In the genomic region with DNA sequence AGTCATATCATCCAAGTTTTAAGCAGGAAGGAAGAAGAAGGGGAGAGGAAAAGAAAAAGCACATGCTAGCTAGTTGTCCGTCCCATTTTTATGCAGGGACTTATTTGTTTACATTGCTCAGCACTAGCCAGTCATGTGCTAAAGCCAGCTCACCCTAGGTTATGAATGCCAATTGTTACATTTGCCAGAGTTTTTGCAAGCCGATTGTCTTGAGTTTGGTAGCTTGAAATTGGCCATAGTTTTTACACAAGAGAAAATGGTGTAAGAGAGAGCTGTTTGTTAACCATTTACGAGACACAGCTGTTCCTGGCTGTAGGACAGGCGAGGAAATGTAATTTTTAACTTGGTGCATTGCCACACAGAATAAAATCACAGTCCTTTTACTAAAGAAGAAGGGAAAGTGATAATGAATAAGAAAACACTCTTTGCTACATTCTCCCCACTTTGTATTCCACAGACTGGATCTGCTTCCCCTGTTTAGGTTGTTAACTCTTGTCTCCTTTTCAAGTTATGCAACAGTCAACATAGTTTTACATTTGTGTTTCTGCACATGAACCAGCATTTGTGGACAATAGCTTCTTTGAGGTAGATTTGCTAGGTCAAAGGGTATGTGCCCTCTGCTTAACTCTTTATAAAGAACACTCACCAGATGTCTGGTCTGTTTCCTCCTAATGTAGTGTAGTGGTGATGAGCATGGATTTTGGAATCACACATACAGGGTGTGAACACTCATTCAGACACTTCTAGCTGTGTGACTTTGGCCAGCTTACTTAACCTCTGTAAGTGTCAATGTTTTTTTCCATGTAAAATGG, we compare ENCODE assay signal across 11 cellular contexts.
DNase-seq lines count a peak whose midpoint lies in the region; ATAC-seq and TF ChIP-seq lines count a peak whose summit lies in the region.
"Had no signal": no experiment of that assay in that cellular context is flagged by ENCODE, and none has a peak within 500 bp of the region (broad histone marks: within the 10 kb centered on the region; RNA-seq: fewer than 3 reads in every experiment).

No MANE protein-coding gene starts in this region.

- H3K9ac ChIP-seq in mammary epithelial cell (ENCODE audit: insufficient read depth, low read length), result no peak overlapping the region

- H3K4me1 Mint-ChIP-seq in MCF 10A (ENCODE audit: insufficient read depth, unreplicated experiment), result peaks cover 6% of the 10 kb centered on the region
- no peaks in the 10 kb centered on the region for H3K4me1 Mint-ChIP-seq in activated T-helper 17 cell treated with anti-CD3 and anti-CD28 coated beads, Interleukin-2, amount 50 U/mL, for 72 hours
- H3K4me1 Mint-ChIP-seq: central memory CD8-positive, alpha-beta T cell had no signal

- H3K27me3 ChIP-seq in mammary epithelial cell (ENCODE audit: insufficient read depth, low read length) (no peaks in the 10 kb centered on the region), vagina (no peaks in the 10 kb centered on the region), A673 (replicated peaks; ENCODE audit: insufficient read depth, low read depth, low read length, poor library complexity) (peaks cover 12% of the 10 kb centered on the region)

- no peak overlapping the region for H3K4me3 Mint-ChIP-seq in MCF 10A (ENCODE audit: unreplicated experiment)
- no peak overlapping the region for H3K4me3 Mint-ChIP-seq in activated T-helper 17 cell treated with anti-CD3 and anti-CD28 coated beads, Interleukin-2, amount 50 U/mL, for 72 hours
- H3K4me3 Mint-ChIP-seq: central memory CD8-positive, alpha-beta T cell had no signal

- TF ChIP-seq POLR2A in vagina (IDR thresholded peaks at IDR 0.05), result no peak

- no peak overlapping the region for H3K27ac Mint-ChIP-seq in MCF 10A (ENCODE audit: low read depth, unreplicated experiment)
- no peak overlapping the region for H3K27ac Mint-ChIP-seq in activated T-helper 17 cell treated with anti-CD3 and anti-CD28 coated beads, Interleukin-2, amount 50 U/mL, for 72 hours

- H3K27ac ChIP-seq in mammary epithelial cell (ENCODE audit: insufficient read depth, low read depth, low read length), result no peak overlapping the region
- peak overlapping the region; percentile 78 for H3K27ac ChIP-seq in vagina
- no peak overlapping the region for H3K27ac ChIP-seq in A673 (ENCODE audit: low read depth, low read length, poor library complexity, severe bottlenecking)
- H3K27ac ChIP-seq: 22Rv1 had no signal

- peaks cover 11% of the 10 kb centered on the region for H3K27me3 Mint-ChIP-seq in MCF 10A (ENCODE audit: insufficient read depth, unreplicated experiment)
- peaks cover 9% of the 10 kb centered on the region for H3K27me3 Mint-ChIP-seq in activated T-helper 17 cell treated with anti-CD3 and anti-CD28 coated beads, Interleukin-2, amount 50 U/mL, for 72 hours
- H3K27me3 Mint-ChIP-seq: central memory CD8-positive, alpha-beta T cell had no signal

- H3K36me3 ChIP-seq in mammary epithelial cell (ENCODE audit: insufficient read depth, low read length) (no peaks in the 10 kb centered on the region), vagina (no peaks in the 10 kb centered on the region), A673 (ENCODE audit: insufficient read depth, low read length, poor library complexity, severe bottlenecking) (no peaks in the 10 kb centered on the region)

- ATAC-seq in activated T-helper 17 cell treated with anti-CD3 and anti-CD28 coated beads, Interleukin-2, amount 50 U/mL, for 72 hours (replicated peaks), result no peak

- dilution Hi-C loops in mammary epithelial cell (cut with HindIII; ENCODE audit: low sequenced_read_pairs), result no loop called here

- WGBS in mammary epithelial cell (ENCODE audit: low coverage, missing lambda C conversion rate), result 75% methylated on average over 4 of the region's 4 CpGs

- H4K20me1 ChIP-seq in mammary epithelial cell (ENCODE audit: insufficient read depth, low read length), result no peaks in the 10 kb centered on the region

- H3K9me3 ChIP-seq in mammary epithelial cell (replicated peaks; ENCODE audit: insufficient read depth, low read length), result no peaks in the 10 kb centered on the region
- no peaks in the 10 kb centered on the region for H3K9me3 ChIP-seq in vagina
- H3K9me3 ChIP-seq in A673 (ENCODE audit: low read depth, low read length, poor library complexity, severe bottlenecking), result no peaks in the 10 kb centered on the region

- DNase-seq in MCF 10A (ENCODE audit: unreplicated experiment) (peak; percentile 23), mammary epithelial cell (no peak), fibroblast of the conjunctiva (ENCODE audit: low read depth) (peak; percentile 67), midbrain (lab: John Stamatoyannopoulos, UW) (peak; percentile 50), vagina (ENCODE audit: extremely low spot score in 2 of 2) (no peak), A673 (ENCODE audit: low spot score) (no peak), NCI-H2171 (lab: John Stamatoyannopoulos, UW) (no peak)
- DNase-seq: NCI-H146 had no signal

- H3K4me1 ChIP-seq in mammary epithelial cell (ENCODE audit: insufficient read depth, low read length) (no peaks in the 10 kb centered on the region), vagina (peaks cover 22% of the 10 kb centered on the region), A673 (ENCODE audit: insufficient read depth, low read length, poor library complexity, severe bottlenecking) (no peaks in the 10 kb centered on the region)

- H3K9me3 Mint-ChIP-seq in MCF 10A (ENCODE audit: unreplicated experiment), result no peaks in the 10 kb centered on the region
- no peaks in the 10 kb centered on the region for H3K9me3 Mint-ChIP-seq in activated T-helper 17 cell treated with anti-CD3 and anti-CD28 coated beads, Interleukin-2, amount 50 U/mL, for 72 hours
- H3K9me3 Mint-ChIP-seq: central memory CD8-positive, alpha-beta T cell had no signal

- no peak overlapping the region for H2AFZ ChIP-seq in mammary epithelial cell (ENCODE audit: low read depth, low read length)

- intact Hi-C loops in MCF 10A (cut with micrococcal nuclease), result no loop called here
- intact Hi-C loops in mammary epithelial cell (cut with micrococcal nuclease), result loop anchor here (10.0 kb wide), 2 partner anchors 126 to 384 kb away; a partner anchor contains a TSS
- intact Hi-C loops in vagina (cut with DNase I), result no loop called here
- intact Hi-C loops in A673 (cut with micrococcal nuclease; ENCODE audit: unreplicated experiment), result no loop called here

- POLR2A ChIA-PET in MCF 10A (lab: Yijun Ruan, JAX), result interaction anchor here (0.6 to 1.0 kb wide), 2 partner anchors 66 to 387 kb away, joined by 3 read pairs; no protein-coding TSS in a partner anchor
- POLR2A ChIA-PET in A673 (lab: Charles Lee; ENCODE audit: low non-redundant PET), result no interaction called here

- in situ Hi-C loops in mammary epithelial cell (cut with MboI; ENCODE audit: low sequenced_read_pairs in 2 of 2), result no loop called here

- no peaks in the 10 kb centered on the region for H3K36me3 Mint-ChIP-seq in MCF 10A (ENCODE audit: insufficient read depth, unreplicated experiment)
- H3K36me3 Mint-ChIP-seq in activated T-helper 17 cell treated with anti-CD3 and anti-CD28 coated beads, Interleukin-2, amount 50 U/mL, for 72 hours (ENCODE audit: low read depth), result no peaks in the 10 kb centered on the region

- TF ChIP-seq CTCF in MCF 10A (IDR thresholded peaks at IDR 0.05; ENCODE audit: unreplicated experiment) (no peak), mammary epithelial cell (conservative IDR thresholded peaks at IDR 0.05 in 1 of 2, IDR thresholded peaks at IDR 0.05 in 1 of 2; ENCODE audit: extremely low read depth in 1 of 2, insufficient read depth in 1 of 2, low read depth in 1 of 2, low read length in 2 of 2) (no peak), vagina (IDR thresholded peaks at IDR 0.05) (no peak), A673 (conservative IDR thresholded peaks at IDR 0.05; ENCODE audit: low read depth, low read length) (no peak)

- CTCF ChIA-PET in MCF 10A (lab: Yijun Ruan, JAX) (interaction anchor here (0.6 to 1.2 kb wide), 2 partner anchors 11 to 1322 kb away, joined by 3 read pairs; no protein-coding TSS in a partner anchor), mammary epithelial cell (lab: Charles Lee; ENCODE audit: low non-redundant PET) (no interaction called here), A673 (lab: Charles Lee) (no interaction called here)

- BruUV-seq in MCF 10A (replicated peaks; lab: Mats Ljungman, UMichigan) (no TSS peak), mammary epithelial cell (replicated peaks; lab: Mats Ljungman, UMichigan) (no TSS peak), A673 (replicated peaks; lab: Mats Ljungman, UMichigan) (no TSS peak)

- H3K79me2 ChIP-seq in mammary epithelial cell (ENCODE audit: insufficient read depth, low read length), result no peaks in the 10 kb centered on the region

- no peak overlapping the region for H3K4me2 ChIP-seq in mammary epithelial cell (ENCODE audit: insufficient read depth, low read depth, low read length)

- H3K4me3 ChIP-seq in mammary epithelial cell (replicated peaks in 1 of 3; ENCODE audit: insufficient read depth in 1 of 3, low read depth in 2 of 3, low read length in 3 of 3), result no peak overlapping the region
- no peak overlapping the region for H3K4me3 ChIP-seq in vagina
- no peak overlapping the region for H3K4me3 ChIP-seq in A673 (ENCODE audit: low read depth, low read length, poor library complexity, severe bottlenecking)

Comparison
In these comparisons a context has a peak if more than half of its experiments do, and no peak if none do; other contexts are left out.
1. DNase-seq: peak in MCF 10A (single experiment), fibroblast of the conjunctiva (single experiment) and midbrain (single experiment); none in mammary epithelial cell (single experiment), vagina (0 of 2), A673 (single experiment) and NCI-H2171 (single experiment).